In the genomic region with DNA sequence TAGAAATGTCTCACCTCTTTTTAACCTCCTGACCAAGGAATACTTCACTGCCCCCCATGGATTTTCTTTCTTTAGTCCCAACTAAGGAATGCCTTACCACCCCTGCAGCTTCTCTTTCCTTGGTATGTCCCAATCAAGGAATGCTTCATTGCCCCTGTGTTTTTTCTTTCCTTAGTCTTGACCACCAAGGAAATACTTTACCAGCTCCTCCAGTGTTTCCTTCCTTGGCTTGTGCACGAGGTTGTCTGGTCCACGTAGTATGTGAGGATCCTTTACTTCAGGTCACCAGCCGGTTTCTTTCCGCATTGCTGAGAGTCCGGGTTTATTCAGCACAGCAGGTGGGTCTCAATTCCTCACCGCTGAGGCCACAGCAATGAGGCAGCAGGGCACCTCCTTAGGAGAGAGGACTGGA, we compare ENCODE assay signal across 16 cellular contexts. TPM values are rescaled to one million over a fixed set of nuclear protein-coding genes. Genes with fewer than 3 reads are reported as not detected.
"Had no signal": no experiment of that assay in that cellular context is flagged by ENCODE, and none has a peak within 500 bp of the region (broad histone marks: within the 10 kb centered on the region; RNA-seq: fewer than 3 reads in every experiment).

No MANE protein-coding gene starts in this region.

- H3K27me3 ChIP-seq: gastrocnemius medialis, testis had no signal

- H3K4me1 Mint-ChIP-seq: stimulated activated naive CD8-positive, alpha-beta T cell treated with anti-CD3 and anti-CD28 coated beads, Interleukin-15, amount 100 ng/mL, for 72 hours had no signal

- DNase-seq: activated B cell treated with CpG ODN at 0.5 μM for 24 hours; activated CD4-positive, alpha-beta memory T cell treated with anti-CD3 and anti-CD28 coated beads for 36 hours; activated T-cell treated with anti-CD3 and anti-CD28 coated beads, Interleukin-2, amount 50 U/mL, for 72 hours; gastrocnemius medialis; heart right ventricle; mammary epithelial cell; stimulated activated CD4-positive, alpha-beta T cell treated with anti-CD3 and anti-CD28 coated beads, Interleukin-4, amount 100 ng/mL, for 1 hour; stimulated activated naive CD8-positive, alpha-beta T cell treated with anti-CD3 and anti-CD28 coated beads, Interleukin-15, amount 100 ng/mL, for 72 hours; testis had no signal

- H3K4me3 Mint-ChIP-seq: activated B cell treated with CpG ODN at 0.5 μM for 24 hours; activated CD4-positive, alpha-beta memory T cell treated with anti-CD3 and anti-CD28 coated beads for 36 hours; activated T-cell treated with anti-CD3 and anti-CD28 coated beads, Interleukin-2, amount 50 U/mL, for 72 hours; natural killer cell treated with Interleukin-12 subunit alpha and Interleukin-12 subunit beta and Interleukin-15 and Interleukin-18, amount 100 ng/mL, for 72 hours; stimulated activated naive CD8-positive, alpha-beta T cell treated with anti-CD3 and anti-CD28 coated beads, Interleukin-15, amount 100 ng/mL, for 72 hours had no signal

- H3K27ac Mint-ChIP-seq: activated B cell treated with CpG ODN at 0.5 μM for 24 hours; activated CD4-positive, alpha-beta memory T cell treated with anti-CD3 and anti-CD28 coated beads for 36 hours; activated T-cell treated with anti-CD3 and anti-CD28 coated beads, Interleukin-2, amount 50 U/mL, for 72 hours; natural killer cell treated with Interleukin-12 subunit alpha and Interleukin-12 subunit beta and Interleukin-15 and Interleukin-18, amount 100 ng/mL, for 72 hours; stimulated activated naive CD8-positive, alpha-beta T cell treated with anti-CD3 and anti-CD28 coated beads, Interleukin-15, amount 100 ng/mL, for 72 hours had no signal

- H3K9me3 ChIP-seq: gastrocnemius medialis had no signal

- H3K27me3 Mint-ChIP-seq: activated CD4-positive, alpha-beta memory T cell treated with anti-CD3 and anti-CD28 coated beads for 36 hours; natural killer cell treated with Interleukin-12 subunit alpha and Interleukin-12 subunit beta and Interleukin-15 and Interleukin-18, amount 100 ng/mL, for 72 hours; stimulated activated naive CD8-positive, alpha-beta T cell treated with anti-CD3 and anti-CD28 coated beads, Interleukin-15, amount 100 ng/mL, for 72 hours had no signal

- H3K27ac ChIP-seq: gastrocnemius medialis, heart right ventricle, testis had no signal

- H3K9me3 Mint-ChIP-seq: activated B cell treated with CpG ODN at 0.5 μM for 24 hours; activated CD4-positive, alpha-beta memory T cell treated with anti-CD3 and anti-CD28 coated beads for 36 hours had no signal

- H3K36me3 ChIP-seq: gastrocnemius medialis, heart right ventricle had no signal

- H3K4me1 ChIP-seq: gastrocnemius medialis, heart right ventricle, testis had no signal

- H3K36me3 Mint-ChIP-seq: activated CD4-positive, alpha-beta memory T cell treated with anti-CD3 and anti-CD28 coated beads for 36 hours; natural killer cell treated with Interleukin-12 subunit alpha and Interleukin-12 subunit beta and Interleukin-15 and Interleukin-18, amount 100 ng/mL, for 72 hours had no signal

- H3K4me3 ChIP-seq: gastrocnemius medialis, heart right ventricle, testis had no signal

RNA-seq across cellular contexts. Expression of a gene that starts 59.3 kb away (rescaled TPM):
- total RNA-seq: activated B cell treated with CpG ODN at 0.5 μM for 24 hours; activated T-cell treated with anti-CD3 and anti-CD28 coated beads, Interleukin-2, amount 50 U/mL, for 72 hours; cardiac septum; endothelial cell of umbilical vein; heart right ventricle; mammary epithelial cell; natural killer cell treated with Interleukin-12 subunit alpha and Interleukin-12 subunit beta and Interleukin-15 and Interleukin-18, amount 100 ng/mL, for 72 hours; osteoblast; pulmonary artery endothelial cell; T-helper 1 cell treated with Interleukin-12 subunit alpha and Interleukin-12 subunit beta and Interleukin-4 antibody, amounts not matched to agents 30 ng/mL and 1 ng/mL, for 36 hours; testis; urinary bladder had no signal
- polyA plus RNA-seq: endothelial cell of umbilical vein, heart right ventricle, mammary epithelial cell had no signal
